In genomic region chr1:43935711-43936427, GRCh38 we compare ENCODE assay signal across 9 cellular contexts. TPM values are rescaled to one million over a fixed set of nuclear protein-coding genes. Genes with fewer than 3 reads are reported as not detected.
DNase-seq lines count a peak whose midpoint lies in the region; ATAC-seq and TF ChIP-seq lines count a peak whose summit lies in the region.
"Had no signal": no experiment of that assay in that cellular context is flagged by ENCODE, and none has a peak within 500 bp of the region (broad histone marks: within the 10 kb centered on the region; RNA-seq: fewer than 3 reads in every experiment).

No MANE protein-coding gene starts in this region.

- H3K36me3 ChIP-seq in endodermal cell (ENCODE audit: control insufficient read depth, insufficient read depth, low read length): no peaks in the 10 kb centered on the region
- H3K36me3 ChIP-seq in ovary: no peaks in the 10 kb centered on the region
- H3K36me3 ChIP-seq in Karpas-422 (ENCODE audit: insufficient read depth, low read length): no peaks in the 10 kb centered on the region

- no peak overlapping the region for H2AFZ ChIP-seq in Karpas-422 (ENCODE audit: low read length)

- H3K27ac ChIP-seq in endodermal cell (ENCODE audit: low read depth, low read length): no peak overlapping the region
- no peak overlapping the region for H3K27ac ChIP-seq in ovary
- H3K27ac ChIP-seq in Karpas-422 (ENCODE audit: low read length): no peak overlapping the region

- no peak overlapping the region for H3K4me2 ChIP-seq in Karpas-422 (ENCODE audit: low read depth, low read length, poor library complexity, severe bottlenecking)

- no peak for DNase-seq in CD14-positive monocyte (ENCODE audit: low spot score)
- DNase-seq in NCI-H2029 treated with DMSO at 0.1 percent for 48 hours (lab: John Stamatoyannopoulos, UW): peak; percentile 80
- DNase-seq in endodermal cell: peak; percentile 86
- peak in 1 of 5 donors; percentile 40 for DNase-seq in ovary
- no peak for DNase-seq in T-cell
- no peak for DNase-seq in Karpas-422
- DNase-seq in cerebellum (ENCODE audit: low spot score): no peak

- H3K9me3 ChIP-seq in endodermal cell (ENCODE audit: control insufficient read depth, low read length) (no peaks in the 10 kb centered on the region), ovary (no peaks in the 10 kb centered on the region), Karpas-422 (ENCODE audit: low read length) (no peaks in the 10 kb centered on the region)

- no peak for TF ChIP-seq CTCF in CD14-positive monocyte (IDR thresholded peaks at IDR 0.05)
- TF ChIP-seq CTCF in endodermal cell (conservative IDR thresholded peaks at IDR 0.05): no peak
- no peak for TF ChIP-seq CTCF in ovary (IDR thresholded peaks at IDR 0.05)

- no peak for TF ChIP-seq EP300 in ovary (IDR thresholded peaks at IDR 0.05)

- H3K9me2 ChIP-seq in Karpas-422 (replicated peaks; ENCODE audit: insufficient read depth, low read length): no peaks in the 10 kb centered on the region

- intact Hi-C loops in CD14-positive monocyte (cut with micrococcal nuclease) (loop anchor here in 1 of 2 donors (2.0 to 10.0 kb wide), 2 partner anchors 173 to 401 kb away; partner anchors contain the start of gene PTPRF), ovary (cut with DNase I) (loop anchor here (2.0 to 10.0 kb wide), 4 partner anchors 173 to 711 kb away; partner anchors contain the start of gene PTPRF (in 1 of the 4))

- H3K36me3 Mint-ChIP-seq in CD14-positive monocyte (peaks cover 0 to 9% of the 10 kb centered on the region in 2 donors), endodermal cell (ENCODE audit: low read depth) (no peaks in the 10 kb centered on the region), T-cell (peaks cover 5% of the 10 kb centered on the region)

- H3K9ac ChIP-seq in endodermal cell (ENCODE audit: extremely low read depth, low read length, poor library complexity, severe bottlenecking) (no peak overlapping the region), Karpas-422 (ENCODE audit: low read length) (no peak overlapping the region)

- H3K9me3 Mint-ChIP-seq in CD14-positive monocyte: no peaks in the 10 kb centered on the region
- H3K9me3 Mint-ChIP-seq in endodermal cell: no peaks in the 10 kb centered on the region
- no peaks in the 10 kb centered on the region for H3K9me3 Mint-ChIP-seq in T-cell

- H3K27me3 ChIP-seq in endodermal cell (ENCODE audit: control insufficient read depth, insufficient read depth, low read length, poor library complexity, severe bottlenecking) (peaks cover 41% of the 10 kb centered on the region), ovary (no peaks in the 10 kb centered on the region), Karpas-422 (ENCODE audit: low read length) (no peaks in the 10 kb centered on the region)

- peak overlapping the region; percentile 58 to 63 for H3K4me3 Mint-ChIP-seq in CD14-positive monocyte
- peak overlapping the region; percentile 63 for H3K4me3 Mint-ChIP-seq in endodermal cell
- H3K4me3 Mint-ChIP-seq in T-cell: peak overlapping the region in 1 of 3 donors; percentile 49

- peaks cover 46% of the 10 kb centered on the region for H3K4me1 Mint-ChIP-seq in CD14-positive monocyte
- H3K4me1 Mint-ChIP-seq in endodermal cell: peaks cover 16% of the 10 kb centered on the region
- H3K4me1 Mint-ChIP-seq in T-cell: peaks cover 18 to 25% (median 23%) of the 10 kb centered on the region in 3 donors

- no peaks in the 10 kb centered on the region for H4K20me1 ChIP-seq in Karpas-422 (ENCODE audit: insufficient read depth, low read depth, low read length)

- H3K4me1 ChIP-seq in endodermal cell (ENCODE audit: control insufficient read depth, insufficient read depth, low read length): no peaks in the 10 kb centered on the region
- peaks cover 4% of the 10 kb centered on the region for H3K4me1 ChIP-seq in ovary (ENCODE audit: insufficient read depth)
- peaks cover 29% of the 10 kb centered on the region for H3K4me1 ChIP-seq in Karpas-422 (ENCODE audit: low read length)

- TF ChIP-seq POLR2A in ovary (IDR thresholded peaks at IDR 0.05): no peak

- ATAC-seq in HG03354 (IDR thresholded peaks at IDR 0.05; ENCODE audit: poor library complexity, severe bottlenecking, unreplicated experiment) (no peak), T-cell (replicated peaks in 1 of 4) (no peak)

- H3K4me3 ChIP-seq in endodermal cell (ENCODE audit: low read length) (peak overlapping the region; percentile 57), ovary (peak overlapping the region; percentile 39), Karpas-422 (ENCODE audit: low read length) (no peak overlapping the region)

- CTCF ChIA-PET in T-cell (lab: Charles Lee): interaction anchor here (0.9 to 4.1 kb wide), 6 partner anchors 9 to 481 kb away, joined by 3 to 59 read pairs (median 8); no protein-coding TSS in a partner anchor

- 14 to 69% methylated on average over 4 to 48 of the region's 48 CpGs for WGBS in endodermal cell (ENCODE audit: insufficient coverage in 1 of 2, insufficient read length in 1 of 2), 2 experiments
- 8 to 33% (median 21%) methylated on average over 11 to 48 of the region's 48 CpGs for WGBS in ovary, 3 donors

- H3K79me2 ChIP-seq in Karpas-422 (ENCODE audit: low read length): no peaks in the 10 kb centered on the region

- H3K27ac Mint-ChIP-seq in CD14-positive monocyte (no peak overlapping the region), endodermal cell (peak overlapping the region; percentile 83), T-cell (no peak overlapping the region)

- POLR2A ChIA-PET in T-cell (lab: Charles Lee): no interaction called here

- peaks cover 6 to 25% (median 11%) of the 10 kb centered on the region in 3 donors for H3K27me3 Mint-ChIP-seq in CD14-positive monocyte (ENCODE audit: low read depth in 3 of 3)
- H3K27me3 Mint-ChIP-seq in endodermal cell (ENCODE audit: insufficient read depth): peaks cover 44% of the 10 kb centered on the region
- peaks cover 22 to 34% of the 10 kb centered on the region in 2 donors for H3K27me3 Mint-ChIP-seq in T-cell

RNA-seq across cellular contexts. Expression of gene ARTN, which starts 2.3 kb away (rescaled TPM):
- polyA plus RNA-seq in CD14-positive monocyte: not detected
- total RNA-seq in endodermal cell: 1 to 10 TPM; 3.3 to 4.4 TPM
- polyA plus RNA-seq in endodermal cell (2013, experiment 1 of 2): 0.85 TPM
- 0.70 TPM for polyA plus RNA-seq in endodermal cell (2013, experiment 2 of 2)
- total RNA-seq in ovary: 1 to 10 TPM in 3 of 7 donors, under 1 TPM in 4; 0.72 to 1.3 (median 0.92) TPM
- polyA plus RNA-seq in ovary: under 1 TPM in 1 of 2 donors, not detected in 1; 0.75 TPM
- total RNA-seq in T-cell: 1 to 10 TPM in 1 of 5 donors, under 1 TPM in 3, not detected in 1; 0.35 to 1.5 (median 0.51) TPM
- 1.0 TPM in 1 of 2 replicates, not detected in the other for total RNA-seq in Karpas-422 (2014; rRNA removed; shearing (Covaris generic); ENCODE audit: low replicate concordance)
- 0.91 TPM for total RNA-seq in cerebellum
- total RNA-seq: lung microvascular endothelial cell had no signal

RNA-seq across cellular contexts. Expression of gene IPO13, which starts 10.9 kb away (rescaled TPM):
- polyA plus RNA-seq in CD14-positive monocyte (10 to 100 TPM; 10.1 to 10.6 TPM), ovary (10 to 100 TPM in 1 of 2 donors, 1 to 10 TPM in 1; 10.0 to 15.3 TPM)
- total RNA-seq in endodermal cell (10 to 100 TPM; 18.6 to 21.5 TPM), ovary (10 to 100 TPM in 6 of 7 donors, 1 to 10 TPM in 1; 8.6 to 30.3 (median 20.9) TPM), T-cell (10 to 100 TPM; 15.3 to 24.3 (median 22.1) TPM), cerebellum (14.0 TPM)
- 20.8 TPM for polyA plus RNA-seq in endodermal cell (2013, experiment 1 of 2)
- polyA plus RNA-seq in endodermal cell (2013, experiment 2 of 2): 16.2 TPM
- 19.8 and 23.3 TPM in 2 replicates for total RNA-seq in Karpas-422 (2014; rRNA removed; shearing (Covaris generic); ENCODE audit: low replicate concordance)

RNA-seq across cellular contexts. Expression of gene DPH2, which starts 33.9 kb away (rescaled TPM):
- polyA plus RNA-seq in CD14-positive monocyte: 10 to 100 TPM; 13.0 to 14.1 TPM
- 10 to 100 TPM; 28.5 to 31.3 TPM for total RNA-seq in endodermal cell
- 26.1 TPM for polyA plus RNA-seq in endodermal cell (2013, experiment 1 of 2)
- polyA plus RNA-seq in endodermal cell (2013, experiment 2 of 2): 19.5 TPM
- total RNA-seq in ovary: 10 to 100 TPM in 6 of 7 donors, 1 to 10 TPM in 1; 7.2 to 27.0 (median 16.2) TPM
- polyA plus RNA-seq in ovary: 10 to 100 TPM in 1 of 2 donors, 1 to 10 TPM in 1; 8.5 to 12.7 TPM
- total RNA-seq in T-cell: 10 to 100 TPM; 22.1 to 46.6 (median 41.8) TPM
- 42.2 and 44.4 TPM in 2 replicates for total RNA-seq in Karpas-422 (2014; rRNA removed; shearing (Covaris generic); ENCODE audit: low replicate concordance)
- 14.2 TPM for total RNA-seq in cerebellum

RNA-seq across cellular contexts. Expression of gene ATP6V0B, which starts 38.9 kb away (rescaled TPM):
- polyA plus RNA-seq in CD14-positive monocyte (1,000 to 10,000 TPM in 1 of 2 donors, 100 to 1,000 TPM in 1; 954 to 1,219 TPM), ovary (10 to 100 TPM; 74.4 to 76.1 TPM)
- total RNA-seq in endodermal cell (100 to 1,000 TPM; 108 to 116 TPM), ovary (100 to 1,000 TPM in 1 of 7 donors, 10 to 100 TPM in 6; 46.1 to 108 (median 66.9) TPM), T-cell (10 to 100 TPM; 57.5 to 88.6 (median 69.5) TPM), cerebellum (89.9 TPM)
- 120 TPM for polyA plus RNA-seq in endodermal cell (2013, experiment 1 of 2)
- polyA plus RNA-seq in endodermal cell (2013, experiment 2 of 2): 111 TPM
- total RNA-seq in Karpas-422 (2014; rRNA removed; shearing (Covaris generic); ENCODE audit: low replicate concordance): 386 and 447 TPM in 2 replicates

RNA-seq across cellular contexts. Expression of gene B4GALT2, which starts 43.1 kb away (rescaled TPM):
- polyA plus RNA-seq in CD14-positive monocyte (under 1 TPM in 1 of 2 donors, not detected in 1; 0.30 TPM), ovary (10 to 100 TPM; 14.4 to 22.1 TPM)
- total RNA-seq in endodermal cell (10 to 100 TPM; 62.7 to 72.7 TPM), ovary (10 to 100 TPM; 11.9 to 51.3 (median 33.9) TPM), T-cell (1 to 10 TPM; 1.2 to 5.3 (median 3.1) TPM), cerebellum (59.3 TPM)
- polyA plus RNA-seq in endodermal cell (2013, experiment 1 of 2): 89.1 TPM
- polyA plus RNA-seq in endodermal cell (2013, experiment 2 of 2): 82.9 TPM
- total RNA-seq in Karpas-422 (2014; rRNA removed; shearing (Covaris generic); ENCODE audit: low replicate concordance): 42.9 and 68.7 TPM in 2 replicates

Comparison
In these comparisons a context has a peak if more than half of its experiments do, and no peak if none do; other contexts are left out.
1. DNase-seq: peak in NCI-H2029 treated with DMSO at 0.1 percent for 48 hours (single experiment) and endodermal cell (single experiment); none in CD14-positive monocyte (single experiment), T-cell (0 of 34), Karpas-422 (single experiment) and cerebellum (single experiment).